Comparison of ENCODE assay signal across 1 cellular context in the genomic region with DNA sequence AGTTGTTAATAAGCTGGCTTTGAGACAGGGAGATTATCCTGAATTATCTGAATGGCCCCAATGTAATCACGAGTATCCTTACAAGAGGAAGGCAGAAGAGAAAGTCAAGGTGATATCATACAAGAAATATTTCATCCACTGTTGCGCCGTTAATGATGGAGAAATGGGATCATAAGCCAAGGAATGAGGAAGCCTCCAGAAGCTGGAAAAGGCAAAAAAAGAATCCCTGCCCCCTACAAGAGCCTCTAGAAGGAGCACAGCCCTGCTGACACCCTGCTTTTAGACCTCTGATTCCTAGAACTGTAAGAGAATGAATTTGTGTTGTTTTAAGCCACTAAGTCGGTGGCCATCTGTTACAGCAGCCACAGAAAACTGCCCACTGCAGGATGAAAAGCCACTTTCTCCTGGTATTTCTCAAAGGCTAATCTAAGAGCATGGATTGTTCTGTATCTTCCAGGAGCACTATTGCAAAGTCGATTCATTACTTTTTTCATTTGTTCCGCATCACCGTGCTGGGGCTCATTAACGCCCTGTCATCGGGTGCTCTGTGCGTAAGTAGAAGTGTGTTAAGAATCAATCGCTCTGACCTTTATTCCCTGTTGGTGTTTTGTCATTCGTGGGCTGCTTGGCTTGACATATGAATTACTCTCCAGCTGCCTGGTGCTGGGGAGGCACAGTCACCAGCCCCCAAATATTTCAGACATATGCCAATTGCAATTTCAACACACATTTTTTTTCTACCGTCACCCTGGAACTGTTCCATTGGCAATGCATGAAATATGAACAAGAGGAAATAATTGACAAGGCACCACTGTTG.
TF ChIP-seq lines count a peak whose summit lies in the region.

No MANE protein-coding gene starts in this region.

TF ChIP-seq in H1, 55 proteins besides CTCF, POLR2A, EP300 and RAD21:
- no peak for TF ChIP-seq SP2 (IDR thresholded peaks at IDR 0.05; ENCODE audit: low read length)
- TF ChIP-seq TEAD4 (IDR thresholded peaks at IDR 0.05; ENCODE audit: low read depth, low read length) = no peak
- TF ChIP-seq POLR2AphosphoS5 (IDR thresholded peaks at IDR 0.05; ENCODE audit: low read depth, low read length) = no peak
- no peak for TF ChIP-seq NANOG (IDR thresholded peaks at IDR 0.05; ENCODE audit: insufficient read depth, low read depth, low read length, poor library complexity, severe bottlenecking)
- no peak for TF ChIP-seq TCF12 (IDR thresholded peaks at IDR 0.05; ENCODE audit: low read depth, low read length)
- TF ChIP-seq, protein P1, sequence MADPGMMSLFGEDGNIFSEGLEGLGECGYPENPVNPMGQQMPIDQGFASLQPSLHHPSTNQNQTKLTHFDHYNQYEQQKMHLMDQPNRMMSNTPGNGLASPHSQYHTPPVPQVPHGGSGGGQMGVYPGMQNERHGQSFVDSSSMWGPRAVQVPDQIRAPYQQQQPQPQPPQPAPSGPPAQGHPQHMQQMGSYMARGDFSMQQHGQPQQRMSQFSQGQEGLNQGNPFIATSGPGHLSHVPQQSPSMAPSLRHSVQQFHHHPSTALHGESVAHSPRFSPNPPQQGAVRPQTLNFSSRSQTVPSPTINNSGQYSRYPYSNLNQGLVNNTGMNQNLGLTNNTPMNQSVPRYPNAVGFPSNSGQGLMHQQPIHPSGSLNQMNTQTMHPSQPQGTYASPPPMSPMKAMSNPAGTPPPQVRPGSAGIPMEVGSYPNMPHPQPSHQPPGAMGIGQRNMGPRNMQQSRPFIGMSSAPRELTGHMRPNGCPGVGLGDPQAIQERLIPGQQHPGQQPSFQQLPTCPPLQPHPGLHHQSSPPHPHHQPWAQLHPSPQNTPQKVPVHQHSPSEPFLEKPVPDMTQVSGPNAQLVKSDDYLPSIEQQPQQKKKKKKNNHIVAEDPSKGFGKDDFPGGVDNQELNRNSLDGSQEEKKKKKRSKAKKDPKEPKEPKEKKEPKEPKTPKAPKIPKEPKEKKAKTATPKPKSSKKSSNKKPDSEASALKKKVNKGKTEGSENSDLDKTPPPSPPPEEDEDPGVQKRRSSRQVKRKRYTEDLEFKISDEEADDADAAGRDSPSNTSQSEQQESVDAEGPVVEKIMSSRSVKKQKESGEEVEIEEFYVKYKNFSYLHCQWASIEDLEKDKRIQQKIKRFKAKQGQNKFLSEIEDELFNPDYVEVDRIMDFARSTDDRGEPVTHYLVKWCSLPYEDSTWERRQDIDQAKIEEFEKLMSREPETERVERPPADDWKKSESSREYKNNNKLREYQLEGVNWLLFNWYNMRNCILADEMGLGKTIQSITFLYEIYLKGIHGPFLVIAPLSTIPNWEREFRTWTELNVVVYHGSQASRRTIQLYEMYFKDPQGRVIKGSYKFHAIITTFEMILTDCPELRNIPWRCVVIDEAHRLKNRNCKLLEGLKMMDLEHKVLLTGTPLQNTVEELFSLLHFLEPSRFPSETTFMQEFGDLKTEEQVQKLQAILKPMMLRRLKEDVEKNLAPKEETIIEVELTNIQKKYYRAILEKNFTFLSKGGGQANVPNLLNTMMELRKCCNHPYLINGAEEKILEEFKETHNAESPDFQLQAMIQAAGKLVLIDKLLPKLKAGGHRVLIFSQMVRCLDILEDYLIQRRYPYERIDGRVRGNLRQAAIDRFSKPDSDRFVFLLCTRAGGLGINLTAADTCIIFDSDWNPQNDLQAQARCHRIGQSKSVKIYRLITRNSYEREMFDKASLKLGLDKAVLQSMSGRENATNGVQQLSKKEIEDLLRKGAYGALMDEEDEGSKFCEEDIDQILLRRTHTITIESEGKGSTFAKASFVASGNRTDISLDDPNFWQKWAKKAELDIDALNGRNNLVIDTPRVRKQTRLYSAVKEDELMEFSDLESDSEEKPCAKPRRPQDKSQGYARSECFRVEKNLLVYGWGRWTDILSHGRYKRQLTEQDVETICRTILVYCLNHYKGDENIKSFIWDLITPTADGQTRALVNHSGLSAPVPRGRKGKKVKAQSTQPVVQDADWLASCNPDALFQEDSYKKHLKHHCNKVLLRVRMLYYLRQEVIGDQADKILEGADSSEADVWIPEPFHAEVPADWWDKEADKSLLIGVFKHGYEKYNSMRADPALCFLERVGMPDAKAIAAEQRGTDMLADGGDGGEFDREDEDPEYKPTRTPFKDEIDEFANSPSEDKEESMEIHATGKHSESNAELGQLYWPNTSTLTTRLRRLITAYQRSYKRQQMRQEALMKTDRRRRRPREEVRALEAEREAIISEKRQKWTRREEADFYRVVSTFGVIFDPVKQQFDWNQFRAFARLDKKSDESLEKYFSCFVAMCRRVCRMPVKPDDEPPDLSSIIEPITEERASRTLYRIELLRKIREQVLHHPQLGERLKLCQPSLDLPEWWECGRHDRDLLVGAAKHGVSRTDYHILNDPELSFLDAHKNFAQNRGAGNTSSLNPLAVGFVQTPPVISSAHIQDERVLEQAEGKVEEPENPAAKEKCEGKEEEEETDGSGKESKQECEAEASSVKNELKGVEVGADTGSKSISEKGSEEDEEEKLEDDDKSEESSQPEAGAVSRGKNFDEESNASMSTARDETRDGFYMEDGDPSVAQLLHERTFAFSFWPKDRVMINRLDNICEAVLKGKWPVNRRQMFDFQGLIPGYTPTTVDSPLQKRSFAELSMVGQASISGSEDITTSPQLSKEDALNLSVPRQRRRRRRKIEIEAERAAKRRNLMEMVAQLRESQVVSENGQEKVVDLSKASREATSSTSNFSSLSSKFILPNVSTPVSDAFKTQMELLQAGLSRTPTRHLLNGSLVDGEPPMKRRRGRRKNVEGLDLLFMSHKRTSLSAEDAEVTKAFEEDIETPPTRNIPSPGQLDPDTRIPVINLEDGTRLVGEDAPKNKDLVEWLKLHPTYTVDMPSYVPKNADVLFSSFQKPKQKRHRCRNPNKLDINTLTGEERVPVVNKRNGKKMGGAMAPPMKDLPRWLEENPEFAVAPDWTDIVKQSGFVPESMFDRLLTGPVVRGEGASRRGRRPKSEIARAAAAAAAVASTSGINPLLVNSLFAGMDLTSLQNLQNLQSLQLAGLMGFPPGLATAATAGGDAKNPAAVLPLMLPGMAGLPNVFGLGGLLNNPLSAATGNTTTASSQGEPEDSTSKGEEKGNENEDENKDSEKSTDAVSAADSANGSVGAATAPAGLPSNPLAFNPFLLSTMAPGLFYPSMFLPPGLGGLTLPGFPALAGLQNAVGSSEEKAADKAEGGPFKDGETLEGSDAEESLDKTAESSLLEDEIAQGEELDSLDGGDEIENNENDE (IDR thresholded peaks at IDR 0.05; ENCODE audit: insufficient replicate concordance, low read length) = no peak
- no peak for TF ChIP-seq TAF1 (IDR thresholded peaks at IDR 0.05; ENCODE audit: low read depth, low read length)
- TF ChIP-seq CBX8 (IDR thresholded peaks at IDR 0.05; ENCODE audit: borderline replicate concordance, low read depth, low read length) = no peak
- TF ChIP-seq POU5F1 (IDR thresholded peaks at IDR 0.05; ENCODE audit: low read depth, low read length) = no peak
- no peak for TF ChIP-seq HDAC2 (IDR thresholded peaks at IDR 0.05; ENCODE audit: borderline replicate concordance in 1 of 2, low read depth in 2 of 2, low read length in 2 of 2)
- TF ChIP-seq RNF2 (IDR thresholded peaks at IDR 0.05; ENCODE audit: borderline replicate concordance, low read depth, low read length, missing control alignments, poor library complexity, severe bottlenecking) = no peak
- TF ChIP-seq CHD1 (IDR thresholded peaks at IDR 0.05; ENCODE audit: low read depth, low read length) = no peak
- no peak for TF ChIP-seq PHF8 (conservative IDR thresholded peaks at IDR 0.05; ENCODE audit: low read depth, low read length)
